Comparison of ENCODE assay signal across 9 cellular contexts in the genomic region with DNA sequence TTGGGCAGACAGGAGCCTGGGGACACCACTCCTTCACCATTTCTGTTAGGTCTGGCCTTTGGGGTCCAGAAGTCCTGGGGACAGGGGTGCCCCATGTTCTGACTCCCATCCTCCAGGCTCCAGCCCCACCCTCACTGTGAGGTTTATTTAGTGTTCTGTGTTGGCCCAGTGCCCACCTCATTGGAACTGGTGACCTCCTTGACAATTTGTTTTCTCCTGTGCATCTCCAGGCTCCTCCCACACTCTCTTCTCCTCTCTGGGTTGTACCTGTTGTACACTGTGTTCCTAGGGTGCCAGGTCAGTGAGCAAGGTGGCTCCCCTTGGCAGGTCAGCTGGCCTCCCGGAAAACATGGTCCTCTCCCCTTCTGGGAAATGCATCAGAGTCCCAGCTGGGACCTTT.
"Had no signal": no experiment of that assay in that cellular context is flagged by ENCODE, and none has a peak within 500 bp of the region (broad histone marks: within the 10 kb centered on the region; RNA-seq: fewer than 3 reads in every experiment).

No MANE protein-coding gene starts in this region.

- H3K4me1 ChIP-seq: HAP-1 had no signal

- H3K9ac ChIP-seq: GM23248 had no signal

- H3K9me3 ChIP-seq: HAP-1 had no signal

- H3K4me2 ChIP-seq: GM23338 had no signal

- ATAC-seq: GM23338, HCT116 had no signal

- H3K36me3 ChIP-seq: HAP-1 had no signal

- DNase-seq: GM23248, GOT3, H7, H9, HCEC 1CT, HFFc6 had no signal

- H3K27ac ChIP-seq: GM23248 had no signal

- H2AFZ ChIP-seq: GM23248, GM23338 had no signal

- H3K4me3 ChIP-seq: GM23248, GM23338, HAP-1 had no signal
